8 cellular contexts compared by ENCODE assay signal in the genomic region with DNA sequence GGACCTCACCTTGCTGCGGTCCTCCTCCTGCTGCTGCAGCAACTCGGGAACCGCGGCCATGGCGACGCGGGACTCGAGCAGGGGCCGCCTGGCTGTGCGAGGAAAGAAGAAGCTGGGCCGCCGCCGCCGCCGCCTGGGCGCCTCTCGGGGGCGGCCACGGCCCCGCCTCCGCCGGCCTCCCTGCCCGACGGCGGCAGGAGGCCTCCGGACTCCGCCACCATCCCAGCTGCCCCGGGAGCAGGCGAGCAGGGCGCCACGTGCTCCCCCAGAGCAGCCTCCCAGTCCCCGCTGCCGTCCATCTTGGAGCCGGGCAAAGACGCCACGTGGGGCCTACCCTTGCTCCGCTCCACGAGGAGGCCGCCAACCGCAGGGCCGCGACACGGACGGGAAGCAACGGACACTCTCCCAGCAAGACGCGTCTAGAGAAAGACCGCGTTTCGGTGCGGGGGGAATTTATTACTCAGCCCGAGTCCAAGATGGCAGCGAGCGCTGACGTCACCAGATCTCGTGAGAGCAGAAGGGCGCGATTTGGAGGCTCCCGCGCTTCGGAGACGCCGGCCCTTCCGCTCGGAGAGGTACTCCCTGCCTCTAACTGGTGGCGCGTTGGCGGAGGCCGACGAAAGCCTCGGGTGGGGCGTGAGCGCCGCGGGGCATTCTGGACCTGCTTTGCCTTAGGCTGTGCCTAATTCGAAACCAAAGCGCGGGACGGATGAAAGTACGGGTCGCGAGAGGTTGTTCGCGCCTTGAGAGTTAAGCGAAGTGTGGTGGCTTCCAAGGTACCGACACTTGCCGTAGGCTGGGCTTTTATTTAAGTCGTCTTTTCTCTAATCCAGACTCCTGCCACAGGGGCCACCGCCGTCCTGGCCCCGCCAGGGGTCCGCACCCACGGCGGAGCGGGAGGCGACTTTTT. TPM values are rescaled to one million over a fixed set of nuclear protein-coding genes. Genes with fewer than 3 reads are reported as not detected.
A peak's percentile ranks its signal among the peaks of the same experiment; 100 is the strongest.
DNase-seq lines count a peak whose midpoint lies in the region; ATAC-seq and TF ChIP-seq lines count a peak whose summit lies in the region.

TSS of gene MGME1 (plus strand) at position 653 of the 910 bp plus-strand sequence. CDS start 842 bp downstream, outside the sequence.
TSS of gene SNX5 (minus strand) at position 429 of the 910 bp plus-strand sequence. CDS start at position 60, 369 bp downstream.

- peaks cover 29% of the 10 kb centered on the region for H3K36me3 Mint-ChIP-seq in CD8-positive, alpha-beta T cell

- POLR2A ChIA-PET in CD8-positive, alpha-beta T cell (lab: Charles Lee) = interaction anchor here (0.5 to 1.3 kb wide), 7 partner anchors 12 to 398 kb away, joined by 3 to 6 read pairs (median 4); partner anchors contain the start of gene RRBP1

- H3K4me1 ChIP-seq in CD8-positive, alpha-beta T cell (ENCODE audit: insufficient read depth, low read length) = peaks cover 63% of the 10 kb centered on the region
- peaks cover 73% of the 10 kb centered on the region for H3K4me1 ChIP-seq in lower lobe of right lung

- H3K27ac Mint-ChIP-seq in CD8-positive, alpha-beta T cell = peak within 1 kb of the TSS; percentile 98

- H3K9me3 ChIP-seq in CD8-positive, alpha-beta T cell (ENCODE audit: low read length) = no peaks in the 10 kb centered on the region
- no peaks in the 10 kb centered on the region for H3K9me3 ChIP-seq in lower lobe of right lung

- H3K27me3 Mint-ChIP-seq in CD8-positive, alpha-beta T cell (ENCODE audit: low read depth) = no peaks in the 10 kb centered on the region

- ATAC-seq in CD8-positive, alpha-beta T cell = peak; percentile 89
- ATAC-seq in GM19467 (IDR thresholded peaks at IDR 0.05; ENCODE audit: unreplicated experiment) (peak; percentile 76), lower lobe of right lung (peak; percentile 97 to 98)

- no peaks in the 10 kb centered on the region for H3K27me3 ChIP-seq in CD8-positive, alpha-beta T cell (ENCODE audit: insufficient read depth, low read length)
- no peaks in the 10 kb centered on the region for H3K27me3 ChIP-seq in lower lobe of right lung (ENCODE audit: low read depth)

- intact Hi-C loops in CD8-positive, alpha-beta T cell (cut with DNase I, micrococcal nuclease) = loop anchor here (1.0 to 10.0 kb wide), 13 partner anchors 30 to 1396 kb away; partner anchors contain the start of genes KAT14 (in 2 of the 2), PET117 (in 2 of the 2), RRBP1 (in 2 of the 2) and DSTN (in 1 of the 2)
- intact Hi-C loops in lower lobe of right lung (cut with DNase I) = no loop called here

- DNase-seq in CD8-positive, alpha-beta T cell = peak; percentile 97 to 99 (median 98)
- DNase-seq in HS-27A (ENCODE audit: low read depth) (peak; percentile 100), NK-92 (lab: John Stamatoyannopoulos, UW; ENCODE audit: unreplicated experiment) (peak; percentile 84), lower lobe of right lung (peak; percentile 100)
- DNase-seq in activated CD8-positive, alpha-beta memory T cell treated with anti-CD3 and anti-CD28 coated beads for 1 hour (ENCODE audit: extremely low read depth in 1 of 2, low read depth in 1 of 2) = peak; percentile 96 to 99
- DNase-seq in effector CD4-positive, alpha-beta T cell = peak; percentile 98
- peak; percentile 99 for DNase-seq in stimulated activated CD4-positive, alpha-beta T cell treated with anti-CD3 and anti-CD28 coated beads, TNF-alpha, amount 100 ng/mL, for 24 hours (ENCODE audit: low read depth in 3 of 3)

- CTCF ChIA-PET in CD8-positive, alpha-beta T cell (lab: Charles Lee) = interaction anchor here (0.9 to 3.3 kb wide), 5 partner anchors 10 to 463 kb away, joined by 5 to 17 read pairs (median 6); partner anchors contain the start of gene RRBP1

- peaks cover 78% of the 10 kb centered on the region for H3K4me1 Mint-ChIP-seq in CD8-positive, alpha-beta T cell (ENCODE audit: low read depth)

- H3K4me3 ChIP-seq in CD8-positive, alpha-beta T cell (ENCODE audit: low read depth, low read length) = peak within 1 kb of the TSS; percentile 99
- H3K4me3 ChIP-seq in lower lobe of right lung = peak within 1 kb of the TSS; percentile 89

- peak within 1 kb of the TSS; percentile 91 for H3K27ac ChIP-seq in CD8-positive, alpha-beta T cell (ENCODE audit: low read depth, low read length)
- peak within 1 kb of the TSS; percentile 97 for H3K27ac ChIP-seq in lower lobe of right lung

- H3K9me3 Mint-ChIP-seq in CD8-positive, alpha-beta T cell = no peaks in the 10 kb centered on the region

- H3K36me3 ChIP-seq in CD8-positive, alpha-beta T cell (ENCODE audit: insufficient read depth, low read length) = no peaks in the 10 kb centered on the region
- H3K36me3 ChIP-seq in lower lobe of right lung = no peaks in the 10 kb centered on the region

- no peak for TF ChIP-seq CTCF in CD8-positive, alpha-beta T cell (IDR thresholded peaks at IDR 0.05)
- TF ChIP-seq CTCF in lower lobe of right lung (IDR thresholded peaks at IDR 0.05) = no peak

- peak within 1 kb of the TSS; percentile 97 for H3K4me3 Mint-ChIP-seq in CD8-positive, alpha-beta T cell

RNA-seq across cellular contexts. Expression of gene MGME1, which starts in this region (rescaled TPM):
- 1 to 10 TPM; 4.5 to 4.7 TPM for total RNA-seq in CD8-positive, alpha-beta T cell
- total RNA-seq in lower lobe of right lung = 11.3 TPM

RNA-seq across cellular contexts. Expression of gene SNX5, which starts in this region (rescaled TPM):
- total RNA-seq in CD8-positive, alpha-beta T cell = 10 to 100 TPM; 47.3 to 52.0 TPM
- total RNA-seq in lower lobe of right lung = 102 TPM

Comparison
In these comparisons a context has a peak if more than half of its experiments do, and no peak if none do; other contexts are left out.
1. Peak in every context shown above with its lines: DNase-seq, ATAC-seq, H3K4me3 ChIP-seq and H3K27ac ChIP-seq.